Comparison of ENCODE assay signal across 10 cellular contexts in the genomic region with DNA sequence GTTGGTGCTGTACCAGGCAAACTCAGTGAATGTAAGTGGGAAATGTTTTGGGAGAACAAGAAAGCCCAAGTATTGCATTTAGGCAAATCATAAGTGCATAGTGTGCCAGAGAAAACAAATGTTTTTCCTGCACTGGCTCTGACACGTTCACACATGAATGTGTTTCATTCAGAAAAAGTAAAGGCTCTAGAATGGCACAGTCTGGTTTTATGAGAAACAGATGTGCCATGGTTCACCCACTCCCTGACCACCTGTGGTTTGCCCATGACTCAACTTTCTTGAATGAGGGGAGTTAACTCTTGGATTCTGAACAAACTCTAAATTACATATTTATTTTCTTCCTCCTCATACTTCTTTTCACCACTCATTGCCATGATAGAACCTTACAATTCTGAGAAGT.
DNase-seq lines count a peak whose midpoint lies in the region; ATAC-seq and TF ChIP-seq lines count a peak whose summit lies in the region.
"Had no signal": no experiment of that assay in that cellular context is flagged by ENCODE, and none has a peak within 500 bp of the region (broad histone marks: within the 10 kb centered on the region; RNA-seq: fewer than 3 reads in every experiment).

No MANE protein-coding gene starts in this region.

- no peak overlapping the region for H3K27ac ChIP-seq in RWPE1
- H3K27ac ChIP-seq in effector memory CD4-positive, alpha-beta T cell (ENCODE audit: insufficient read depth, low read length, poor library complexity, severe bottlenecking), result no peak overlapping the region

- ATAC-seq in GM21737 (IDR thresholded peaks at IDR 0.05; ENCODE audit: unreplicated experiment) (peak; percentile 59), Right ventricle myocardium superior (ENCODE audit: poor library complexity) (no peak)

- H3K36me3 ChIP-seq in effector memory CD4-positive, alpha-beta T cell (ENCODE audit: control insufficient read depth, insufficient read depth, low read length), result no peaks in the 10 kb centered on the region

- H3K9me3 ChIP-seq in effector memory CD4-positive, alpha-beta T cell (ENCODE audit: control insufficient read depth, low read length), result no peaks in the 10 kb centered on the region

- DNase-seq in Daoy (ENCODE audit: low read depth) (peak; percentile 95), RWPE1 (ENCODE audit: low spot score) (peak; percentile 82), iris pigment epithelial cell (ENCODE audit: low read depth) (peak; percentile 64), NCI-H2081 treated with DMSO at 0.1 percent for 48 hours (lab: John Stamatoyannopoulos, UW) (no peak), iPS-NIHi7 (ENCODE audit: extremely low spot score) (no peak), Right ventricle myocardium superior (no peak)
- DNase-seq in effector memory CD4-positive, alpha-beta T cell, result no peak
- DNase-seq: effector CD8-positive, alpha-beta T cell; Kasumi-1 had no signal

- intact Hi-C loops in Right ventricle myocardium superior (cut with DNase I), result no loop called here

- CTCF ChIA-PET in RWPE1 (lab: Yijun Ruan, JAX), result no interaction called here

- no peaks in the 10 kb centered on the region for H3K27me3 ChIP-seq in effector memory CD4-positive, alpha-beta T cell (replicated peaks; ENCODE audit: control insufficient read depth, insufficient read depth, low read length, poor library complexity, severe bottlenecking)

- no peak for TF ChIP-seq CTCF in RWPE1 (conservative IDR thresholded peaks at IDR 0.05; ENCODE audit: low read depth)

- no peaks in the 10 kb centered on the region for H3K4me1 ChIP-seq in effector memory CD4-positive, alpha-beta T cell (ENCODE audit: control insufficient read depth, insufficient read depth, low read length, poor library complexity, severe bottlenecking)

- POLR2A ChIA-PET in RWPE1 (lab: Yijun Ruan, JAX; ENCODE audit: low non-redundant PET), result no interaction called here

- no peak overlapping the region for H3K4me3 ChIP-seq in effector memory CD4-positive, alpha-beta T cell (ENCODE audit: insufficient read depth, low read depth, low read length, poor library complexity, severe bottlenecking)

Comparison
In these comparisons a context has a peak if more than half of its experiments do, and no peak if none do; other contexts are left out.
1. DNase-seq: peak in Daoy (single experiment), RWPE1 (single experiment) and iris pigment epithelial cell (single experiment); none in NCI-H2081 treated with DMSO at 0.1 percent for 48 hours (single experiment), effector memory CD4-positive, alpha-beta T cell (0 of 3), iPS-NIHi7 (single experiment) and Right ventricle myocardium superior (single experiment).